In genomic region chr20:35006531-35006971, GRCh38 we compare ENCODE assay signal across 20 cellular contexts. TPM values are rescaled to one million over a fixed set of nuclear protein-coding genes. Genes with fewer than 3 reads are reported as not detected.
DNase-seq lines count a peak whose midpoint lies in the region; TF ChIP-seq lines count a peak whose summit lies in the region.
"Had no signal": no experiment of that assay in that cellular context is flagged by ENCODE, and none has a peak within 500 bp of the region (broad histone marks: within the 10 kb centered on the region; RNA-seq: fewer than 3 reads in every experiment).

No MANE protein-coding gene starts in this region.

- no peaks in the 10 kb centered on the region for H3K27me3 Mint-ChIP-seq in activated naive CD4-positive, alpha-beta T cell treated with anti-CD3 and anti-CD28 coated beads for 36 hours (ENCODE audit: low read depth)
- no peaks in the 10 kb centered on the region for H3K27me3 Mint-ChIP-seq in neural crest cell (ENCODE audit: low read depth)
- H3K27me3 Mint-ChIP-seq: activated B cell treated with CpG ODN at 0.5 μM for 24 hours; activated T-helper 17 cell treated with anti-CD3 and anti-CD28 coated beads, Interleukin-2, amount 50 U/mL, for 72 hours had no signal

- TF ChIP-seq POLR2A in transverse colon (IDR thresholded peaks at IDR 0.05) = no peak

- H3K27me3 ChIP-seq in dorsolateral prefrontal cortex = no peaks in the 10 kb centered on the region
- H3K27me3 ChIP-seq in transverse colon = no peaks in the 10 kb centered on the region
- H3K27me3 ChIP-seq: ascending aorta, heart left ventricle, neutrophil had no signal

- DNase-seq in activated naive CD4-positive, alpha-beta T cell treated with anti-CD3 and anti-CD28 coated beads for 36 hours = peak; percentile 3
- DNase-seq in activated naive CD4-positive, alpha-beta T cell (lab: John Stamatoyannopoulos, UW) = no peak
- DNase-seq in dorsolateral prefrontal cortex = peak in 7 of 10 donors; percentile 2 to 26 (median 12)
- DNase-seq in neural crest cell (ENCODE audit: low read depth, low spot score) = no peak
- peak; percentile 1 for DNase-seq in transverse colon
- DNase-seq in NCI-H2081 (lab: John Stamatoyannopoulos, UW) = no peak
- no peak for DNase-seq in 8988T
- no peak for DNase-seq in DMS153 (lab: John Stamatoyannopoulos, UW)
- DNase-seq: ACHN; activated B cell treated with CpG ODN at 0.5 μM for 24 hours; NCI-H1048; NCI-H2029 treated with DMSO at 0.1 percent for 48 hours; retina; stimulated activated CD4-positive, alpha-beta T cell treated with anti-CD3 and anti-CD28 coated beads, Interleukin-15, amount 100 ng/mL, for 24 hours; T-helper 9 cell had no signal

- no peak overlapping the region for H3K27ac Mint-ChIP-seq in activated naive CD4-positive, alpha-beta T cell treated with anti-CD3 and anti-CD28 coated beads for 36 hours
- H3K27ac Mint-ChIP-seq in neural crest cell (ENCODE audit: unreplicated experiment) = peak overlapping the region; percentile 12
- H3K27ac Mint-ChIP-seq: activated B cell treated with CpG ODN at 0.5 μM for 24 hours; activated T-helper 17 cell treated with anti-CD3 and anti-CD28 coated beads, Interleukin-2, amount 50 U/mL, for 72 hours had no signal

- TF ChIP-seq EP300 in transverse colon (IDR thresholded peaks at IDR 0.05; ENCODE audit: low read depth) = no peak

- 79% methylated on average over 4 of the region's 4 CpGs; no CpG with 5 or more reads in 1 of the 2 donors for WGBS in transverse colon (ENCODE audit: low coverage in 1 of 2), 2 donors

- H3K36me3 ChIP-seq in transverse colon = peaks cover 0 to 83% (median 39%) of the 10 kb centered on the region in 4 donors

- H3K4me3 ChIP-seq in dorsolateral prefrontal cortex = no peak overlapping the region
- H3K4me3 ChIP-seq in transverse colon = no peak overlapping the region
- H3K4me3 ChIP-seq: ascending aorta, heart left ventricle, thoracic aorta had no signal

- CTCF ChIA-PET in activated naive CD4-positive, alpha-beta T cell treated with anti-CD3 and anti-CD28 coated beads for 36 hours (lab: Charles Lee) = no interaction called here

- TF ChIP-seq CTCF in dorsolateral prefrontal cortex (IDR thresholded peaks at IDR 0.05 in 54 of 56, conservative IDR thresholded peaks at IDR 0.05 in 2 of 56; ENCODE audit: low read depth in 1 of 56, partially characterized antibody in 56 of 56) = no peak
- TF ChIP-seq CTCF in neural crest cell (conservative IDR thresholded peaks at IDR 0.05) = no peak
- no peak for TF ChIP-seq CTCF in transverse colon (IDR thresholded peaks at IDR 0.05)

- H3K9me3 ChIP-seq in transverse colon = no peaks in the 10 kb centered on the region
- H3K9me3 ChIP-seq: ascending aorta, heart left ventricle, neutrophil, thoracic aorta had no signal

- intact Hi-C loops in activated naive CD4-positive, alpha-beta T cell treated with anti-CD3 and anti-CD28 coated beads for 36 hours (cut with micrococcal nuclease) = no loop called here
- intact Hi-C loops in dorsolateral prefrontal cortex (cut with DNase I) = no loop called here
- intact Hi-C loops in transverse colon (cut with DNase I; ENCODE audit: low total_unique reads) = no loop called here

- H3K4me3 Mint-ChIP-seq in activated naive CD4-positive, alpha-beta T cell treated with anti-CD3 and anti-CD28 coated beads for 36 hours = no peak overlapping the region
- H3K4me3 Mint-ChIP-seq in neural crest cell = no peak overlapping the region
- H3K4me3 Mint-ChIP-seq: activated B cell treated with CpG ODN at 0.5 μM for 24 hours; activated T-helper 17 cell treated with anti-CD3 and anti-CD28 coated beads, Interleukin-2, amount 50 U/mL, for 72 hours had no signal

- H3K36me3 Mint-ChIP-seq in activated naive CD4-positive, alpha-beta T cell treated with anti-CD3 and anti-CD28 coated beads for 36 hours (ENCODE audit: low read depth) = peaks cover 20% of the 10 kb centered on the region
- peaks cover 33% of the 10 kb centered on the region for H3K36me3 Mint-ChIP-seq in neural crest cell (ENCODE audit: low read depth)

- in situ Hi-C loops in transverse colon (cut with MboI; ENCODE audit: low pct_ligation_motif_present in 1 of 4, low pct_unique_long_range_greater_than_20kb in 1 of 4, low sequenced_read_pairs in 3 of 4) = no loop called here

- H3K4me1 Mint-ChIP-seq in activated naive CD4-positive, alpha-beta T cell treated with anti-CD3 and anti-CD28 coated beads for 36 hours (ENCODE audit: low read depth) = no peaks in the 10 kb centered on the region
- no peaks in the 10 kb centered on the region for H3K4me1 Mint-ChIP-seq in neural crest cell
- H3K4me1 Mint-ChIP-seq: activated B cell treated with CpG ODN at 0.5 μM for 24 hours; activated T-helper 17 cell treated with anti-CD3 and anti-CD28 coated beads, Interleukin-2, amount 50 U/mL, for 72 hours had no signal

- H3K27ac ChIP-seq in dorsolateral prefrontal cortex = peak overlapping the region in 19 of 59 donors; percentile 0 to 66 (median 43)
- H3K27ac ChIP-seq in transverse colon = no peak overlapping the region
- H3K27ac ChIP-seq: neutrophil had no signal

- H3K9me3 Mint-ChIP-seq in activated naive CD4-positive, alpha-beta T cell treated with anti-CD3 and anti-CD28 coated beads for 36 hours = no peaks in the 10 kb centered on the region
- H3K9me3 Mint-ChIP-seq in neural crest cell = no peaks in the 10 kb centered on the region
- H3K9me3 Mint-ChIP-seq: activated B cell treated with CpG ODN at 0.5 μM for 24 hours; activated T-helper 17 cell treated with anti-CD3 and anti-CD28 coated beads, Interleukin-2, amount 50 U/mL, for 72 hours had no signal

- no peaks in the 10 kb centered on the region for H3K4me1 ChIP-seq in transverse colon

RNA-seq across cellular contexts. Expression of gene MYH7B, which starts 50.9 kb away (rescaled TPM):
- under 1 TPM; 0.20 to 0.86 TPM for total RNA-seq in activated naive CD4-positive, alpha-beta T cell treated with anti-CD3 and anti-CD28 coated beads for 36 hours
- 10 to 100 TPM in 118 of 120 experiments, 1 to 10 TPM in 2; 8.0 to 38.2 (median 21.1) TPM for total RNA-seq in dorsolateral prefrontal cortex
- 0.55 and 0.77 TPM in 2 replicates for total RNA-seq in neural crest cell
- under 1 TPM; 0.20 to 0.75 (median 0.52) TPM for total RNA-seq in transverse colon

RNA-seq across cellular contexts. Expression of gene GSS, which starts 50.9 kb away (rescaled TPM):
- 10 to 100 TPM; 84.3 to 86.0 TPM for total RNA-seq in activated naive CD4-positive, alpha-beta T cell treated with anti-CD3 and anti-CD28 coated beads for 36 hours
- total RNA-seq in dorsolateral prefrontal cortex = 10 to 100 TPM; 16.3 to 49.2 (median 35.7) TPM
- total RNA-seq in neural crest cell = 78.8 and 84.5 TPM in 2 replicates
- 100 to 1,000 TPM; 125 to 364 (median 129) TPM for total RNA-seq in transverse colon

Comparison
In these comparisons a context has a peak if more than half of its experiments do, and no peak if none do; other contexts are left out.
1. DNase-seq: peak in activated naive CD4-positive, alpha-beta T cell treated with anti-CD3 and anti-CD28 coated beads for 36 hours (single experiment), dorsolateral prefrontal cortex (7 of 10) and transverse colon (single experiment); none in activated naive CD4-positive, alpha-beta T cell (0 of 4), neural crest cell (single experiment), NCI-H2081 (0 of 2), 8988T (single experiment) and DMS153 (single experiment).